ENCODE assay signal across 15 cellular contexts in the genomic region with DNA sequence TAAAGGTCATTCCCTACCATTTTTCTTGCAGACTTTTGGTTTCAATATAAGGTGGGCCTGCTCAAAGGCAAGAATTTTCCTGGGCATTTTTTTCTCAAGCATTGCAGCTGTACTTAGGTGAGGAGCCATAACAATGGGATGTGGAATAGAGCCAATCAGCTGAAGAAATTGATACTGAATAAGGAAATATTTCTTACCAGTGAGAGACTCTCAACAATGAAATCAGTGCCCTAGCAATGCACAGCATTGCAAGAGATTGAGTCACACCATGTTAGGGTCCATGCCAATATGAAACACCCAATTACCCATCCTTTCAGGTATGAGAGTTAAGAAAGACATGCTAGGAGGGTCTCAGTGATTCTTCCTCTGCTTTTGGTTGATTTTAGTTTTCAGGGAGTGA.
A peak's percentile ranks its signal among the peaks of the same experiment; 100 is the strongest.
DNase-seq lines count a peak whose midpoint lies in the region; ATAC-seq, FAIRE-seq and TF ChIP-seq lines count a peak whose summit lies in the region.
"Had no signal": no experiment of that assay in that cellular context is flagged by ENCODE, and none has a peak within 500 bp of the region (broad histone marks: within the 10 kb centered on the region; RNA-seq: fewer than 3 reads in every experiment).

No MANE protein-coding gene starts in this region.

- no peak for TF ChIP-seq CTCF in GM23338 (conservative IDR thresholded peaks at IDR 0.05; ENCODE audit: low read depth in 2 of 2)

- H3K36me3 Mint-ChIP-seq in GM23338 (ENCODE audit: low read depth), result no peaks in the 10 kb centered on the region; the same call in 2 of the 3 replicates
- H3K36me3 Mint-ChIP-seq: activated naive CD4-positive, alpha-beta T cell treated with anti-CD3 and anti-CD28 coated beads, Interleukin-2, amount 50 U/mL, for 72 hours; neural progenitor cell had no signal

- no peaks in the 10 kb centered on the region for H3K36me3 ChIP-seq in SJSA1
- H3K36me3 ChIP-seq in GM23338 (ENCODE audit: insufficient read depth), result no peaks in the 10 kb centered on the region
- H3K36me3 ChIP-seq: neural progenitor cell, sigmoid colon had no signal

- no peak for ATAC-seq in GM23338
- ATAC-seq: activated naive CD4-positive, alpha-beta T cell treated with anti-CD3 and anti-CD28 coated beads, Interleukin-2, amount 50 U/mL, for 72 hours; stimulated activated naive CD8-positive, alpha-beta T cell treated with anti-CD3 and anti-CD28 coated beads, Interleukin-15, amount 100 ng/mL, for 72 hours had no signal

- no peak overlapping the region for H3K27ac Mint-ChIP-seq in GM23338
- H3K27ac Mint-ChIP-seq: activated B cell treated with CpG ODN at 0.5 μM for 24 hours; activated naive CD4-positive, alpha-beta T cell treated with anti-CD3 and anti-CD28 coated beads, Interleukin-2, amount 50 U/mL, for 72 hours; H9; memory B cell; neural progenitor cell; stimulated activated naive CD8-positive, alpha-beta T cell treated with anti-CD3 and anti-CD28 coated beads, Interleukin-15, amount 100 ng/mL, for 72 hours had no signal

- H3K27ac ChIP-seq in SJSA1 (peak overlapping the region; percentile 29), GM23338 (ENCODE audit: low read depth) (no peak overlapping the region)
- H3K27ac ChIP-seq: HL-60, neural progenitor cell, sigmoid colon had no signal

- H3K9me2 ChIP-seq in GM23338 (ENCODE audit: insufficient read depth), result no peaks in the 10 kb centered on the region

- no peaks in the 10 kb centered on the region for H3F3A ChIP-seq in GM23338 (replicated peaks; ENCODE audit: low read depth)

- no peaks in the 10 kb centered on the region for H3K27me3 ChIP-seq in SJSA1 (replicated peaks)
- no peaks in the 10 kb centered on the region for H3K27me3 ChIP-seq in GM23338 (ENCODE audit: insufficient read depth)
- H3K27me3 ChIP-seq: neural progenitor cell, sigmoid colon had no signal

- H3K4me1 ChIP-seq in SJSA1 (replicated peaks), result peaks cover 61% of the 10 kb centered on the region
- no peaks in the 10 kb centered on the region for H3K4me1 ChIP-seq in GM23338 (ENCODE audit: insufficient read depth)
- H3K4me1 ChIP-seq: sigmoid colon had no signal

- H3K79me2 ChIP-seq in GM23338 (replicated peaks; ENCODE audit: insufficient read depth), result no peaks in the 10 kb centered on the region

- peaks cover 1% of the 10 kb centered on the region; the same call in 2 of the 3 replicates for H3K4me1 Mint-ChIP-seq in GM23338
- H3K4me1 Mint-ChIP-seq: activated B cell treated with CpG ODN at 0.5 μM for 24 hours; memory B cell; stimulated activated naive CD8-positive, alpha-beta T cell treated with anti-CD3 and anti-CD28 coated beads, Interleukin-15, amount 100 ng/mL, for 72 hours had no signal

- H3K4me3 Mint-ChIP-seq in GM23338, result no peak overlapping the region
- H3K4me3 Mint-ChIP-seq: activated B cell treated with CpG ODN at 0.5 μM for 24 hours; H9; memory B cell; neural progenitor cell; stimulated activated naive CD8-positive, alpha-beta T cell treated with anti-CD3 and anti-CD28 coated beads, Interleukin-15, amount 100 ng/mL, for 72 hours had no signal

- H4K20me1 ChIP-seq in GM23338 (replicated peaks; ENCODE audit: insufficient read depth), result no peaks in the 10 kb centered on the region

- DNase-seq in HCEC 1CT (peak; percentile 82), SJSA1 (ENCODE audit: low read depth in 1 of 2, low spot score in 2 of 2) (peak in 1 of 2 experiments; percentile 72), fibroblast of gingiva (ENCODE audit: low read depth) (peak; percentile 68), urothelium cell line (ENCODE audit: low spot score) (peak; percentile 84), GM23338 (ENCODE audit: low spot score) (no peak), NCI-H69 (lab: John Stamatoyannopoulos, UW) (no peak)
- no peak for DNase-seq in activated CD4-positive, CD25-positive, alpha-beta regulatory T cell treated with anti-CD3 and anti-CD28 coated beads, Interleukin-2, amount 50 U/mL, for 72 hours
- DNase-seq: activated B cell treated with CpG ODN at 0.5 μM for 24 hours; H9; sigmoid colon; stimulated activated naive CD8-positive, alpha-beta T cell treated with anti-CD3 and anti-CD28 coated beads, Interleukin-15, amount 100 ng/mL, for 72 hours had no signal

- no peaks in the 10 kb centered on the region for H3K9me3 Mint-ChIP-seq in GM23338
- H3K9me3 Mint-ChIP-seq: H9 had no signal

- peaks cover 4% of the 10 kb centered on the region for H3K27me3 Mint-ChIP-seq in GM23338 (ENCODE audit: insufficient read depth, low read depth, poor library complexity)

- peaks cover 8% of the 10 kb centered on the region; the same call in 1 of the 2 replicates for H3K9me3 ChIP-seq in SJSA1 (replicated peaks)

- H3K4me3 ChIP-seq in SJSA1, result no peak overlapping the region
- H3K4me3 ChIP-seq in GM23338, result no peak overlapping the region
- H3K4me3 ChIP-seq: neural progenitor cell, sigmoid colon had no signal

- no peak overlapping the region for H3K4me2 ChIP-seq in GM23338
- H3K4me2 ChIP-seq: neural progenitor cell had no signal

- no peak overlapping the region for H2AFZ ChIP-seq in GM23338
- H2AFZ ChIP-seq: neural progenitor cell had no signal

- FAIRE-seq in urothelium cell line (lab: Jason Lieb, UNC), result peak; percentile 74

TF ChIP-seq in GM23338, 12 proteins besides CTCF, POLR2A, EP300 and RAD21 (continues in another document):
- no peak for TF ChIP-seq JUNB (IDR thresholded peaks at IDR 0.05; ENCODE audit: unreplicated experiment)
- TF ChIP-seq EZH2phosphoT487 (IDR thresholded peaks at IDR 0.05; ENCODE audit: unreplicated experiment), result no peak
- no peak for TF ChIP-seq CREB1 (CRISPR knock-in tag; IDR thresholded peaks at IDR 0.05; ENCODE audit: low read depth)
- TF ChIP-seq ZNF114 (CRISPR knock-in tag; IDR thresholded peaks at IDR 0.05), result no peak
- TF ChIP-seq EZH2 (IDR thresholded peaks at IDR 0.05; ENCODE audit: low read depth, unreplicated experiment), result no peak
- no peak for TF ChIP-seq POLR2AphosphoS5 (IDR thresholded peaks at IDR 0.05; ENCODE audit: low read depth)
- TF ChIP-seq ZNF462 (CRISPR knock-in tag; IDR thresholded peaks at IDR 0.05), result no peak
- no peak for TF ChIP-seq NANOG (IDR thresholded peaks at IDR 0.05; ENCODE audit: borderline replicate concordance)

Comparison
In these comparisons a context has a peak if more than half of its experiments do, and no peak if none do; other contexts are left out.
1. DNase-seq: peak in HCEC 1CT (single experiment), fibroblast of gingiva (single experiment) and urothelium cell line (single experiment); none in activated CD4-positive, CD25-positive, alpha-beta regulatory T cell treated with anti-CD3 and anti-CD28 coated beads, Interleukin-2, amount 50 U/mL, for 72 hours (single experiment), GM23338 (single experiment) and NCI-H69 (single experiment).